In genomic region chr10:128062837-128063563, GRCh38 we compare ENCODE assay signal across 8 cellular contexts.
DNase-seq lines count a peak whose midpoint lies in the region; ATAC-seq, FAIRE-seq and TF ChIP-seq lines count a peak whose summit lies in the region.

No MANE protein-coding gene starts in this region.

- peaks cover 5% of the 10 kb centered on the region in 2 experiments; a peak in 2 of 5 replicates for H3K9me3 Mint-ChIP-seq in H9
- no peaks in the 10 kb centered on the region for H3K9me3 Mint-ChIP-seq in activated naive CD4-positive, alpha-beta T cell treated with anti-CD3 and anti-CD28 coated beads, Interleukin-2, amount 50 U/mL, for 24 hours

- H3K36me3 ChIP-seq in GM06990 (ENCODE audit: control insufficient read depth, insufficient read depth, low read length), result peaks cover 12% of the 10 kb centered on the region
- H3K36me3 ChIP-seq in lower lobe of right lung, result peaks cover 81% of the 10 kb centered on the region

- peak overlapping the region; percentile 34 for H3K4me3 ChIP-seq in GM06990 (replicated peaks; ENCODE audit: low read depth, low read length)
- peak overlapping the region; percentile 45 for H3K4me3 ChIP-seq in NB4 (ENCODE audit: low read depth, low read length)
- peak overlapping the region; percentile 16 for H3K4me3 ChIP-seq in lower lobe of right lung

- H2BK15ac ChIP-seq in H9 (ENCODE audit: low read depth, low read length), result no peak overlapping the region

- H2BK12ac ChIP-seq in H9 (ENCODE audit: insufficient read length, low read depth, low read length), result no peak overlapping the region

- peak overlapping the region in 1 of 2 experiments; percentile 22; a peak in 1 of 5 replicates for H3K4me3 Mint-ChIP-seq in H9
- peak overlapping the region; percentile 74 for H3K4me3 Mint-ChIP-seq in activated naive CD4-positive, alpha-beta T cell treated with anti-CD3 and anti-CD28 coated beads, Interleukin-2, amount 50 U/mL, for 24 hours

- H3K4me1 ChIP-seq in H9 (ENCODE audit: insufficient read depth, low read length) (peaks cover 2% of the 10 kb centered on the region; the same call in 1 of the 2 replicates), lower lobe of right lung (peaks cover 42% of the 10 kb centered on the region)

- H4K8ac ChIP-seq in H9 (replicated peaks; ENCODE audit: insufficient read length, low read depth, low read length), result no peak overlapping the region

- no peaks in the 10 kb centered on the region for H3K9me3 ChIP-seq in H9 (ENCODE audit: control insufficient read depth, low read depth, low read length)
- H3K9me3 ChIP-seq in lower lobe of right lung, result no peaks in the 10 kb centered on the region

- H2BK20ac ChIP-seq in H9 (ENCODE audit: low read depth, low read length, poor library complexity, severe bottlenecking), result no peak overlapping the region

- FAIRE-seq in HTR-8/SVneo (lab: Jason Lieb, UNC), result no peak

- H3K27ac Mint-ChIP-seq in H9, result peak overlapping the region in 2 of 3 experiments; percentile 30 to 58; a peak in 1 of 7 replicates
- peak overlapping the region; percentile 97 for H3K27ac Mint-ChIP-seq in activated naive CD4-positive, alpha-beta T cell treated with anti-CD3 and anti-CD28 coated beads, Interleukin-2, amount 50 U/mL, for 24 hours

- no peaks in the 10 kb centered on the region for H3K23me2 ChIP-seq in H9 (ENCODE audit: insufficient read length, low read depth, low read length, poor library complexity, severe bottlenecking)

- H3K14ac ChIP-seq in H9 (ENCODE audit: insufficient read depth, low read length), result no peak overlapping the region

- no peak overlapping the region for H3K18ac ChIP-seq in H9 (ENCODE audit: insufficient read length, low read depth, low read length)

- no peak overlapping the region for H3K23ac ChIP-seq in H9 (ENCODE audit: insufficient read length, low read depth, low read length)

- no peaks in the 10 kb centered on the region for H3K79me1 ChIP-seq in H9 (ENCODE audit: insufficient read depth, low read depth, low read length, poor library complexity, severe bottlenecking)

- H3T11ph ChIP-seq in H9 (ENCODE audit: low read length), result no peak overlapping the region

- peak; percentile 40 to 54 for ATAC-seq in lower lobe of right lung

- intact Hi-C loops in lower lobe of right lung (cut with DNase I), result no loop called here

- H2BK120ac ChIP-seq in H9 (ENCODE audit: low read depth, low read length, poor library complexity, severe bottlenecking), result no peak overlapping the region

- no peak for TF ChIP-seq POLR2A in NB4 (IDR thresholded peaks at IDR 0.05; ENCODE audit: extremely low read depth, insufficient read length)

- H3K27me3 ChIP-seq in GM06990 (replicated peaks; ENCODE audit: control insufficient read depth, insufficient read depth, low read length), result no peaks in the 10 kb centered on the region
- no peaks in the 10 kb centered on the region for H3K27me3 ChIP-seq in H9 (ENCODE audit: insufficient read depth, low read length)
- H3K27me3 ChIP-seq in lower lobe of right lung (ENCODE audit: low read depth), result no peaks in the 10 kb centered on the region

- no peaks in the 10 kb centered on the region for H3K79me2 ChIP-seq in H9 (ENCODE audit: insufficient read depth, low read length)

- no peak overlapping the region for H3K4me2 ChIP-seq in H9 (ENCODE audit: insufficient read depth, insufficient read length, low read length)

- no peak overlapping the region for H2AK5ac ChIP-seq in H9 (ENCODE audit: insufficient read length, low read length)

- DNase-seq in GM06990 (ENCODE audit: extremely low read depth, insufficient read length), result peak; percentile 72
- no peak for DNase-seq in H9
- peak; percentile 87 for DNase-seq in NB4 (ENCODE audit: low read depth)
- DNase-seq in lower lobe of right lung, result no peak
- DNase-seq in superior temporal gyrus (ENCODE audit: extremely low spot score), result peak; percentile 26
- DNase-seq in GM03348 (ENCODE audit: low spot score), result no peak
- no peak for DNase-seq in HTR-8/SVneo (ENCODE audit: insufficient read length, low spot score)

- no peaks in the 10 kb centered on the region for H3K27me3 Mint-ChIP-seq in H9 (ENCODE audit: low read depth)
- no peaks in the 10 kb centered on the region for H3K27me3 Mint-ChIP-seq in activated naive CD4-positive, alpha-beta T cell treated with anti-CD3 and anti-CD28 coated beads, Interleukin-2, amount 50 U/mL, for 24 hours

- H3K27ac ChIP-seq in H9 (ENCODE audit: insufficient read length, low read depth, low read length), result no peak overlapping the region
- H3K27ac ChIP-seq in lower lobe of right lung, result peak overlapping the region; percentile 77

- H4K91ac ChIP-seq in H9 (ENCODE audit: insufficient read length, low read depth, low read length), result no peak overlapping the region

- H4K20me1 ChIP-seq in H9 (ENCODE audit: control insufficient read depth, insufficient read depth, insufficient read length), result no peaks in the 10 kb centered on the region

- no peak overlapping the region for H3K4ac ChIP-seq in H9 (ENCODE audit: low read depth, low read length)

- no CpG with 5 or more reads among the region's 20 CpGs for WGBS in H9 (ENCODE audit: extremely low coverage, insufficient read length, low lambda C conversion rate)

- H2BK5ac ChIP-seq in H9 (ENCODE audit: insufficient read length, low read length), result no peak overlapping the region

- H3K36me3 Mint-ChIP-seq in H9 (ENCODE audit: insufficient read depth in 1 of 3, low read depth in 3 of 3), result peaks cover 4 to 8% (median 6%) of the 10 kb centered on the region in 3 experiments
- H3K36me3 Mint-ChIP-seq in activated naive CD4-positive, alpha-beta T cell treated with anti-CD3 and anti-CD28 coated beads, Interleukin-2, amount 50 U/mL, for 24 hours, result peaks cover 39% of the 10 kb centered on the region

- H3K9ac ChIP-seq in H9 (ENCODE audit: extremely low read depth, insufficient read length, low read length), result no peak overlapping the region

- H3K56ac ChIP-seq in H9 (ENCODE audit: insufficient read length, low read depth, low read length), result no peak overlapping the region

- H4K5ac ChIP-seq in H9 (ENCODE audit: insufficient read length, low read depth, low read length), result no peak overlapping the region

- no peak overlapping the region for H2AFZ ChIP-seq in H9 (ENCODE audit: low read length)

- H3K4me1 Mint-ChIP-seq in H9, result peaks cover 26 to 27% of the 10 kb centered on the region in 2 experiments
- H3K4me1 Mint-ChIP-seq in activated naive CD4-positive, alpha-beta T cell treated with anti-CD3 and anti-CD28 coated beads, Interleukin-2, amount 50 U/mL, for 24 hours, result peaks cover 89% of the 10 kb centered on the region

- TF ChIP-seq CTCF in GM06990 (IDR thresholded peaks at IDR 0.05; ENCODE audit: insufficient read depth, low read length, poor library complexity, severe bottlenecking) (no peak), H9 (conservative IDR thresholded peaks at IDR 0.05) (no peak), NB4 (IDR thresholded peaks at IDR 0.05; ENCODE audit: low read depth, low read length) (no peak), lower lobe of right lung (IDR thresholded peaks at IDR 0.05) (no peak)

Comparison
In these comparisons a context has a peak if more than half of its experiments do, and no peak if none do; other contexts are left out.
1. DNase-seq: peak in GM06990 (single experiment), NB4 (single experiment) and superior temporal gyrus (single experiment); none in H9 (single experiment), lower lobe of right lung (single experiment), GM03348 (single experiment) and HTR-8/SVneo (single experiment).
2. Peak in every context shown above with its lines, with median percentiles within 50 percentile points of each other: H3K4me3 ChIP-seq.